ENCODE assay signal across 18 cellular contexts in the genomic region with DNA sequence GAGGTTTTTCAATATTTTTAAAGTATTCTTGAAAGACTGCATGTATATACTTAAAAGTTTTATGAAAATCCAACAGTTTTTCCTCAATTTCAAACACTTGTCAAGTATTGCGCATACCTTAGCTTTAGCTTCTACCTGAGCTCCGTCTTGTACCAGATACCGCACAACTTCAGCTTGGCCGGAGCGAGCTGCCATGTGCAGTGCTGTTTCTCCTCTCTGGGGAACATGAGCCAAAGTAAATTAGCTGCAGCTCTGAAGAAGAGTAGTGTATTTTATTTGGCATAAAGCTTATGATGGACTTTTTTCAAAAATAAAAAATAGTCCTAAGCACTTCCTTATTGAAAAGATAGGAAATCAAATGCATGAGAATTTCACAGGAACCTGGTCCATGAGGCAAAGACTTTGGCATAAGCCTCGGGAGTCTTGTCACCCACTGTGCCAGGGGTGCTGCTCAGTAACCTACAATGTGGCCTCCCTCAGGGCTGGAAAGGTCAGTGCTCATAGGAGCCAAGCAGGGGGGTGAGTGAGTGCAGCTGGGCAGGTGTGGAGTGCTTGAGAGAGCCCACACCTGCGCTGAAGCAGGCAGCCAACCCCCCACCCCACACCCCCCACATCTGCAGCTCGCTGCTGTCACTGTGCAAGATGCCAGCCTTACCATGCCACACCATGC.
"Had no signal": no experiment of that assay in that cellular context is flagged by ENCODE, and none has a peak within 500 bp of the region (broad histone marks: within the 10 kb centered on the region; RNA-seq: fewer than 3 reads in every experiment).

No MANE protein-coding gene starts in this region.

- H3K27ac ChIP-seq: adrenal gland, esophagus muscularis mucosa, ovary had no signal

- H3K27me3 ChIP-seq: adrenal gland, esophagus muscularis mucosa, ovary, tibial artery had no signal

- H3K27ac Mint-ChIP-seq: activated CD8-positive, alpha-beta T cell treated with anti-CD3 and anti-CD28 coated beads for 36 hours; activated naive CD4-positive, alpha-beta T cell treated with anti-CD3 and anti-CD28 coated beads, Interleukin-2, amount 50 U/mL, for 24 hours; stimulated activated memory B cell treated with anti-CD40 and anti-IgM and Interleukin-4, amounts not matched to agents 10 μg/mL and 1 μg/mL and 100 μg/mL, for 72 hours had no signal

- DNase-seq: activated CD4-positive, alpha-beta T cell treated with anti-CD3 and anti-CD28 coated beads for 4 hours; activated CD8-positive, alpha-beta memory T cell treated with anti-CD3 and anti-CD28 coated beads, Interleukin-2, amount 50 U/mL, for 4 hours; activated CD8-positive, alpha-beta T cell treated with anti-CD3 and anti-CD28 coated beads for 36 hours; activated effector memory CD4-positive, alpha-beta T cell treated with anti-CD3 and anti-CD28 coated beads, Interleukin-2, amount 50 U/mL, for 16 hours; activated T-cell treated with anti-CD3 and anti-CD28 coated beads, Interleukin-2, amount 50 U/mL, for 48 hours; adrenal gland; caudate nucleus; kidney glomerular epithelial cell; midbrain; ovary; stimulated activated CD4-positive, alpha-beta T cell treated with anti-CD3 and anti-CD28 coated beads, Interleukin-2, amount 100 ng/mL, for 48 hours; T-helper 2 cell; tibial artery had no signal

- H3K9me3 Mint-ChIP-seq: activated CD8-positive, alpha-beta T cell treated with anti-CD3 and anti-CD28 coated beads for 36 hours; activated naive CD4-positive, alpha-beta T cell treated with anti-CD3 and anti-CD28 coated beads, Interleukin-2, amount 50 U/mL, for 24 hours; stimulated activated memory B cell treated with anti-CD40 and anti-IgM and Interleukin-4, amounts not matched to agents 10 μg/mL and 1 μg/mL and 100 μg/mL, for 72 hours had no signal

- H3K4me1 ChIP-seq: adrenal gland, esophagus muscularis mucosa had no signal

- H3K4me3 Mint-ChIP-seq: activated CD8-positive, alpha-beta T cell treated with anti-CD3 and anti-CD28 coated beads for 36 hours; activated naive CD4-positive, alpha-beta T cell treated with anti-CD3 and anti-CD28 coated beads, Interleukin-2, amount 50 U/mL, for 24 hours; stimulated activated memory B cell treated with anti-CD40 and anti-IgM and Interleukin-4, amounts not matched to agents 10 μg/mL and 1 μg/mL and 100 μg/mL, for 72 hours had no signal

- ATAC-seq: activated CD8-positive, alpha-beta T cell treated with anti-CD3 and anti-CD28 coated beads for 36 hours; stimulated activated memory B cell treated with anti-CD40 and anti-IgM and Interleukin-4, amounts not matched to agents 10 μg/mL and 1 μg/mL and 100 μg/mL, for 72 hours had no signal

- H3K4me3 ChIP-seq: adrenal gland, coronary artery, esophagus muscularis mucosa, lung, ovary, tibial artery had no signal

- H3K27me3 Mint-ChIP-seq: activated naive CD4-positive, alpha-beta T cell treated with anti-CD3 and anti-CD28 coated beads, Interleukin-2, amount 50 U/mL, for 24 hours; stimulated activated memory B cell treated with anti-CD40 and anti-IgM and Interleukin-4, amounts not matched to agents 10 μg/mL and 1 μg/mL and 100 μg/mL, for 72 hours had no signal

- H3K9me3 ChIP-seq: adrenal gland, esophagus muscularis mucosa, ovary, tibial artery had no signal

- H3K36me3 ChIP-seq: adrenal gland, ovary, tibial artery had no signal

- H3K4me1 Mint-ChIP-seq: activated naive CD4-positive, alpha-beta T cell treated with anti-CD3 and anti-CD28 coated beads, Interleukin-2, amount 50 U/mL, for 24 hours; stimulated activated memory B cell treated with anti-CD40 and anti-IgM and Interleukin-4, amounts not matched to agents 10 μg/mL and 1 μg/mL and 100 μg/mL, for 72 hours had no signal
